ENCODE assay signal across 15 cellular contexts in genomic region chr5:131389096-131389868, GRCh38.
DNase-seq lines count a peak whose midpoint lies in the region; ATAC-seq lines count a peak whose summit lies in the region.
"Had no signal": no experiment of that assay in that cellular context is flagged by ENCODE, and none has a peak within 500 bp of the region (broad histone marks: within the 10 kb centered on the region; RNA-seq: fewer than 3 reads in every experiment).

No MANE protein-coding gene starts in this region.

- peaks cover 61% of the 10 kb centered on the region for H3K36me3 Mint-ChIP-seq in activated naive CD4-positive, alpha-beta T cell treated with anti-CD3 and anti-CD28 coated beads for 36 hours (ENCODE audit: low read depth)
- peaks cover 91% of the 10 kb centered on the region for H3K36me3 Mint-ChIP-seq in activated T-helper 2 cell treated with anti-CD3 and anti-CD28 coated beads, Interferon-gamma antibody, Interleukin-2, Interleukin-4, amounts not matched to agents 10 μg/mL and 5 μg/mL and 100 μg/mL, durations not matched to agents 14 hours and 24 hours and 36 hours (ENCODE audit: low read depth)
- peaks cover 46 to 59% of the 10 kb centered on the region in 2 donors for H3K36me3 Mint-ChIP-seq in stimulated activated naive B cell treated with anti-CD40 and anti-IgM and Interleukin-4, amounts not matched to agents 10 μg/mL and 1 μg/mL and 100 μg/mL, for 72 hours

- no peaks in the 10 kb centered on the region for H3K9me3 Mint-ChIP-seq in activated naive CD4-positive, alpha-beta T cell treated with anti-CD3 and anti-CD28 coated beads for 36 hours
- H3K9me3 Mint-ChIP-seq in activated T-helper 2 cell treated with anti-CD3 and anti-CD28 coated beads, Interferon-gamma antibody, Interleukin-2, Interleukin-4, amounts not matched to agents 10 μg/mL and 5 μg/mL and 100 μg/mL, durations not matched to agents 14 hours and 24 hours and 36 hours: no peaks in the 10 kb centered on the region
- no peaks in the 10 kb centered on the region for H3K9me3 Mint-ChIP-seq in stimulated activated naive B cell treated with anti-CD40 and anti-IgM and Interleukin-4, amounts not matched to agents 10 μg/mL and 1 μg/mL and 100 μg/mL, for 72 hours
- H3K9me3 Mint-ChIP-seq: endodermal cell had no signal

- H3K27me3 Mint-ChIP-seq in activated naive CD4-positive, alpha-beta T cell treated with anti-CD3 and anti-CD28 coated beads for 36 hours (ENCODE audit: low read depth): no peaks in the 10 kb centered on the region
- no peaks in the 10 kb centered on the region for H3K27me3 Mint-ChIP-seq in activated T-helper 2 cell treated with anti-CD3 and anti-CD28 coated beads, Interferon-gamma antibody, Interleukin-2, Interleukin-4, amounts not matched to agents 10 μg/mL and 5 μg/mL and 100 μg/mL, durations not matched to agents 14 hours and 24 hours and 36 hours (ENCODE audit: low read depth)
- H3K27me3 Mint-ChIP-seq in stimulated activated naive B cell treated with anti-CD40 and anti-IgM and Interleukin-4, amounts not matched to agents 10 μg/mL and 1 μg/mL and 100 μg/mL, for 72 hours: no peaks in the 10 kb centered on the region

- H3K4me1 Mint-ChIP-seq in activated naive CD4-positive, alpha-beta T cell treated with anti-CD3 and anti-CD28 coated beads for 36 hours (ENCODE audit: low read depth): peaks cover 99% of the 10 kb centered on the region
- peaks cover 68% of the 10 kb centered on the region for H3K4me1 Mint-ChIP-seq in activated T-helper 2 cell treated with anti-CD3 and anti-CD28 coated beads, Interferon-gamma antibody, Interleukin-2, Interleukin-4, amounts not matched to agents 10 μg/mL and 5 μg/mL and 100 μg/mL, durations not matched to agents 14 hours and 24 hours and 36 hours (ENCODE audit: low read depth)
- peaks cover 20 to 55% of the 10 kb centered on the region in 2 donors for H3K4me1 Mint-ChIP-seq in stimulated activated naive B cell treated with anti-CD40 and anti-IgM and Interleukin-4, amounts not matched to agents 10 μg/mL and 1 μg/mL and 100 μg/mL, for 72 hours

- CTCF ChIA-PET in activated naive CD4-positive, alpha-beta T cell treated with anti-CD3 and anti-CD28 coated beads for 36 hours (lab: Charles Lee): interaction anchor here (0.7 to 1.7 kb wide), 5 partner anchors 11 to 104 kb away, joined by 3 to 8 read pairs (median 3); no protein-coding TSS in a partner anchor

- peak; percentile 46 for ATAC-seq in HG02642 (IDR thresholded peaks at IDR 0.05; ENCODE audit: poor library complexity, unreplicated experiment)
- ATAC-seq in stimulated activated naive B cell treated with anti-CD40 and anti-IgM and Interleukin-4, amounts not matched to agents 10 μg/mL and 1 μg/mL and 100 μg/mL, for 72 hours (replicated peaks): peak; percentile 56 to 75
- ATAC-seq: Right ventricle myocardium inferior had no signal

- H3K27ac Mint-ChIP-seq in activated naive CD4-positive, alpha-beta T cell treated with anti-CD3 and anti-CD28 coated beads for 36 hours: peak overlapping the region; percentile 96
- peak overlapping the region; percentile 93 for H3K27ac Mint-ChIP-seq in activated T-helper 2 cell treated with anti-CD3 and anti-CD28 coated beads, Interferon-gamma antibody, Interleukin-2, Interleukin-4, amounts not matched to agents 10 μg/mL and 5 μg/mL and 100 μg/mL, durations not matched to agents 14 hours and 24 hours and 36 hours
- peak overlapping the region; percentile 85 for H3K27ac Mint-ChIP-seq in stimulated activated naive B cell treated with anti-CD40 and anti-IgM and Interleukin-4, amounts not matched to agents 10 μg/mL and 1 μg/mL and 100 μg/mL, for 72 hours

- intact Hi-C loops in activated naive CD4-positive, alpha-beta T cell treated with anti-CD3 and anti-CD28 coated beads for 36 hours (cut with micrococcal nuclease): loop anchor here (1.0 to 10.0 kb wide), 4 partner anchors 10 to 1106 kb away; partner anchors contain the start of gene IRF1
- intact Hi-C loops in activated T-helper 2 cell treated with anti-CD3 and anti-CD28 coated beads, Interferon-gamma antibody, Interleukin-2, Interleukin-4, amounts not matched to agents 10 μg/mL and 5 μg/mL and 100 μg/mL, durations not matched to agents 14 hours and 24 hours and 36 hours (cut with micrococcal nuclease): no loop called here

- DNase-seq in activated naive CD4-positive, alpha-beta T cell treated with anti-CD3 and anti-CD28 coated beads for 36 hours: peak; percentile 61
- DNase-seq in activated naive CD4-positive, alpha-beta T cell (lab: John Stamatoyannopoulos, UW): no peak
- no peak for DNase-seq in activated T-helper 2 cell treated with anti-CD3 and anti-CD28 coated beads, Interferon-gamma antibody, Interleukin-2, Interleukin-4, amounts not matched to agents 10 μg/mL and 5 μg/mL and 100 μg/mL, durations not matched to agents 14 hours and 24 hours and 36 hours (ENCODE audit: low spot score)
- DNase-seq in stimulated activated naive B cell treated with anti-CD40 and anti-IgM and Interleukin-4, amounts not matched to agents 10 μg/mL and 1 μg/mL and 100 μg/mL, for 72 hours: no peak
- DNase-seq in kidney tubule cell (ENCODE audit: low spot score): no peak
- DNase-seq in kidney glomerular epithelial cell (lab: John Stamatoyannopoulos, UW): no peak
- no peak for DNase-seq in dedifferentiated amniotic fluid mesenchymal stem cell (ENCODE audit: extremely low spot score)
- DNase-seq: BE2C, endodermal cell, hypothalamus, mesenchymal stem cell, NCI-H524, WERI-Rb-1 had no signal

- peak overlapping the region; percentile 1 for H3K4me3 Mint-ChIP-seq in activated naive CD4-positive, alpha-beta T cell treated with anti-CD3 and anti-CD28 coated beads for 36 hours
- H3K4me3 Mint-ChIP-seq in activated T-helper 2 cell treated with anti-CD3 and anti-CD28 coated beads, Interferon-gamma antibody, Interleukin-2, Interleukin-4, amounts not matched to agents 10 μg/mL and 5 μg/mL and 100 μg/mL, durations not matched to agents 14 hours and 24 hours and 36 hours (ENCODE audit: low read depth): no peak overlapping the region
- peak overlapping the region in 1 of 2 donors; percentile 25 for H3K4me3 Mint-ChIP-seq in stimulated activated naive B cell treated with anti-CD40 and anti-IgM and Interleukin-4, amounts not matched to agents 10 μg/mL and 1 μg/mL and 100 μg/mL, for 72 hours
- H3K4me3 Mint-ChIP-seq: endodermal cell had no signal
